8 cellular contexts compared by ENCODE assay signal in the genomic region with DNA sequence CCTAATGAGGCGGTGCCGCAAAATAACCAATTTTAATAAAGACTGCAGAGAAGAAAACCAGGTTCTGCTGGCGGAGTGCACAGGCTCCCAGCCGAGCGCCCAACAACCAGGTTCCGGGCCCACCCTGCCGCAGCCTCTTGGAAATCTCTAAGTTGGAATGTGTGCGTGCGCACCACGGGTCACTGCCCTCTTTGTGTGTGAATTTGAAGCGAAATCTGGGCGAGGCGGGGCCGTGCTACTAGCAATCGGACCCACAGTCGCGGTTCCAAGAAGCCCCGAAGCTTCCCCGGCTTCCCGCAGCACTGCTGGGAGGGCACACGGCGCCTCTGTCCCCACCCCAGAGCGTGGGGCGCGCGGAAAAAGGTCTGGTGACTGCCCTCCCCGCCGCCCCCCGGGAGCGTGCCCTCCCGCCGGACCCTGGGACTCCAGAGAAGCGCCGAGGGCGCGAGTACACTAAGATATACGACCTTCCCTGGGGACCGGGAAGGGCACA. TPM values are rescaled to one million over a fixed set of nuclear protein-coding genes. Genes with fewer than 3 reads are reported as not detected.
A peak's percentile ranks its signal among the peaks of the same experiment; 100 is the strongest.
DNase-seq lines count a peak whose midpoint lies in the region; ATAC-seq lines count a peak whose summit lies in the region.

No MANE protein-coding gene starts in this region.

- no peaks in the 10 kb centered on the region for H3K9me2 ChIP-seq in Karpas-422 (replicated peaks; ENCODE audit: insufficient read depth, low read length)

- peak overlapping the region; percentile 96 for H3K4me2 ChIP-seq in Karpas-422 (ENCODE audit: low read depth, low read length, poor library complexity, severe bottlenecking)

- no peaks in the 10 kb centered on the region for H3K27me3 ChIP-seq in Karpas-422 (ENCODE audit: low read length)
- H3K27me3 ChIP-seq in mucosa of stomach (ENCODE audit: control insufficient read depth, insufficient read depth, low read length), result no peaks in the 10 kb centered on the region
- peaks cover 33% of the 10 kb centered on the region for H3K27me3 ChIP-seq in thymus (ENCODE audit: control insufficient read depth, insufficient read depth)

- no peak overlapping the region for H2AFZ ChIP-seq in Karpas-422 (ENCODE audit: low read length)

- H4K20me1 ChIP-seq in Karpas-422 (ENCODE audit: insufficient read depth, low read depth, low read length), result peaks cover 20% of the 10 kb centered on the region

- peak overlapping the region; percentile 92 for H3K4me3 ChIP-seq in Karpas-422 (ENCODE audit: low read length)
- H3K4me3 ChIP-seq in mucosa of stomach (ENCODE audit: low read length), result peak overlapping the region; percentile 72
- H3K4me3 ChIP-seq in thymus (ENCODE audit: low read length), result peak overlapping the region; percentile 71

- H3K27ac ChIP-seq in Karpas-422 (ENCODE audit: low read length) (peak overlapping the region; percentile 97), epithelial cell of prostate (peak overlapping the region; percentile 93), thymus (ENCODE audit: low read depth) (peak overlapping the region; percentile 87)

- WGBS in thymus, result 1% methylated on average over 38 of the region's 38 CpGs

- H3K36me3 ChIP-seq in Karpas-422 (ENCODE audit: insufficient read depth, low read length) (peaks cover 31% of the 10 kb centered on the region), mucosa of stomach (ENCODE audit: control insufficient read depth, insufficient read depth, low read length) (no peaks in the 10 kb centered on the region), thymus (ENCODE audit: control insufficient read depth, insufficient read depth) (no peaks in the 10 kb centered on the region)

- peak; percentile 7 for ATAC-seq in GM21515 (IDR thresholded peaks at IDR 0.05; ENCODE audit: unreplicated experiment)

- H3K9me3 ChIP-seq in Karpas-422 (ENCODE audit: low read length) (no peaks in the 10 kb centered on the region), mucosa of stomach (ENCODE audit: control insufficient read depth, low read length) (no peaks in the 10 kb centered on the region), thymus (ENCODE audit: control insufficient read depth) (peaks cover 1% of the 10 kb centered on the region)

- peaks cover 76% of the 10 kb centered on the region for H3K79me2 ChIP-seq in Karpas-422 (ENCODE audit: low read length)

- H3K4me1 ChIP-seq in Karpas-422 (ENCODE audit: low read length) (peaks cover 70% of the 10 kb centered on the region), mucosa of stomach (ENCODE audit: control insufficient read depth, insufficient read depth, low read length) (peaks cover 47% of the 10 kb centered on the region), thymus (ENCODE audit: control insufficient read depth, insufficient read depth, low read length) (peaks cover 20% of the 10 kb centered on the region)

- H3K9ac ChIP-seq in Karpas-422 (ENCODE audit: low read length), result peak overlapping the region; percentile 98
- peak overlapping the region; percentile 99 for H3K9ac ChIP-seq in mucosa of stomach (ENCODE audit: low read length)

- DNase-seq in DMS53 treated with DMSO at 0.1 percent for 48 hours (lab: John Stamatoyannopoulos, UW; ENCODE audit: unreplicated experiment) (peak; percentile 65), Karpas-422 (peak; percentile 85), epithelial cell of prostate (ENCODE audit: low read depth, low spot score) (no peak), NCI-H1092 treated with DMSO at 0.1 percent for 48 hours (lab: John Stamatoyannopoulos, UW) (no peak)
- peak; percentile 29 to 35 for DNase-seq in activated CD4-positive, alpha-beta T cell treated with anti-CD3 and anti-CD28 coated beads, Interleukin-2, amount 50 U/mL, for 4 hours

RNA-seq across cellular contexts. Expression of gene MAP3K8, which starts 0.7 kb away (rescaled TPM):
- 51.5 and 69.8 TPM in 2 replicates for total RNA-seq in Karpas-422 (2014; rRNA removed; shearing (Covaris generic); ENCODE audit: low replicate concordance)
- polyA plus RNA-seq in thymus, result 54.3 TPM

Comparison
In these comparisons a context has a peak if more than half of its experiments do, and no peak if none do; other contexts are left out.
1. DNase-seq: peak in DMS53 treated with DMSO at 0.1 percent for 48 hours (single experiment), Karpas-422 (single experiment) and activated CD4-positive, alpha-beta T cell treated with anti-CD3 and anti-CD28 coated beads, Interleukin-2, amount 50 U/mL, for 4 hours (2 of 2); none in epithelial cell of prostate (single experiment) and NCI-H1092 treated with DMSO at 0.1 percent for 48 hours (single experiment).
2. Peak in every context shown above with its lines, with median percentiles within 50 percentile points of each other: H3K27ac ChIP-seq and H3K4me3 ChIP-seq.